In genomic region chr15:68415061-68415460, GRCh38 we compare ENCODE assay signal across 1 cellular context.
TF ChIP-seq lines count a peak whose summit lies in the region.

No MANE protein-coding gene starts in this region.

TF ChIP-seq in K562, 482 proteins besides CTCF, POLR2A, EP300 and RAD21 (continued from another document):
- TF ChIP-seq ETV6 (IDR thresholded peaks at IDR 0.05; ENCODE audit: borderline replicate concordance in 1 of 2, low read depth in 2 of 2, low read length in 1 of 2) (no peak), ETV6 (CRISPR knock-in tag; IDR thresholded peaks at IDR 0.05; ENCODE audit: borderline replicate concordance) (no peak), CBX8 (IDR thresholded peaks at IDR 0.05; ENCODE audit: borderline replicate concordance, extremely low read depth, low read depth, low read length, poor library complexity, severe bottlenecking) (no peak), HMG20B (CRISPR knock-in tag; IDR thresholded peaks at IDR 0.05) (no peak), SRF (CRISPR knock-in tag; IDR thresholded peaks at IDR 0.05) (no peak), HES1 (IDR thresholded peaks at IDR 0.05; ENCODE audit: low read depth) (no peak), SAP30 (IDR thresholded peaks at IDR 0.05; ENCODE audit: borderline replicate concordance, insufficient read depth, low read depth, low read length, poor library complexity, severe bottlenecking) (no peak), RERE (CRISPR knock-in tag; IDR thresholded peaks at IDR 0.05; ENCODE audit: borderline replicate concordance) (no peak), TBL1XR1 (IDR thresholded peaks at IDR 0.05; ENCODE audit: low read length in 2 of 2) (no peak), HSF4 (CRISPR knock-in tag; IDR thresholded peaks at IDR 0.05; ENCODE audit: borderline replicate concordance) (no peak), ZFP1 (CRISPR knock-in tag; IDR thresholded peaks at IDR 0.05) (no peak), HINFP (tag; conservative IDR thresholded peaks at IDR 0.05; ENCODE audit: low read depth) (no peak), MTA2 (IDR thresholded peaks at IDR 0.05; ENCODE audit: low read depth) (no peak), POLR2AphosphoS2 (IDR thresholded peaks at IDR 0.05; ENCODE audit: low read length) (no peak), TAF1 (IDR thresholded peaks at IDR 0.05; ENCODE audit: control insufficient read depth, extremely low read depth, insufficient read depth, low read length, severe bottlenecking) (no peak), ZNF347 (CRISPR knock-in tag; IDR thresholded peaks at IDR 0.05; ENCODE audit: low read depth) (no peak)
